In genomic region chrX:54076903-54077302, GRCh38 we compare ENCODE assay signal across 21 cellular contexts. TPM values are rescaled to one million over a fixed set of nuclear protein-coding genes. Genes with fewer than 3 reads are reported as not detected.
A peak's percentile ranks its signal among the peaks of the same experiment; 100 is the strongest.
DNase-seq lines count a peak whose midpoint lies in the region; ATAC-seq and TF ChIP-seq lines count a peak whose summit lies in the region.
"Had no signal": no experiment of that assay in that cellular context is flagged by ENCODE, and none has a peak within 500 bp of the region (broad histone marks: within the 10 kb centered on the region; RNA-seq: fewer than 3 reads in every experiment).

No MANE protein-coding gene starts in this region.

- H3K9me3 ChIP-seq in HAP-1, result no peaks in the 10 kb centered on the region
- H3K9me3 ChIP-seq: ovary had no signal

- no peak overlapping the region for H3K27ac ChIP-seq in foreskin keratinocyte
- H3K27ac ChIP-seq: C4-2B, ovary, skin epidermis had no signal

- no peaks in the 10 kb centered on the region for H3K27me3 ChIP-seq in foreskin keratinocyte
- no peaks in the 10 kb centered on the region for H3K27me3 ChIP-seq in HAP-1 (ENCODE audit: low read depth)
- H3K27me3 ChIP-seq: ovary had no signal

- in situ Hi-C loops in HAP-1 (cut with MboI; ENCODE audit: low sequenced_read_pairs), result no loop called here

- DNase-seq in COLO829 (ENCODE audit: low spot score), result peak; percentile 6
- peak; percentile 14 for DNase-seq in LHCN-M2 (ENCODE audit: low read depth)
- peak; percentile 4 for DNase-seq in astrocyte of the hippocampus (ENCODE audit: low read depth, low spot score)
- DNase-seq in foreskin keratinocyte, result peak; percentile 51 to 77
- DNase-seq in SHP77 treated with DMSO at 0.1 percent for 48 hours (lab: John Stamatoyannopoulos, UW), result no peak
- no peak for DNase-seq in HAP-1 (ENCODE audit: low spot score in 2 of 2)
- DNase-seq: activated CD4-positive, alpha-beta T cell treated with anti-CD3 and anti-CD28 coated beads for 4 hours; activated CD8-positive, alpha-beta memory T cell treated with anti-CD3 and anti-CD28 coated beads, Interleukin-2, amount 50 U/mL, for 48 hours; activated naive CD4-positive, alpha-beta T cell treated with anti-CD3 and anti-CD28 coated beads, Interleukin-2, amount 50 U/mL, for 16 hours; caudate nucleus; DMS53; Karpas-422; NCI-H1930; NCI-H526 treated with DMSO at 0.1 percent for 48 hours; ovary; stimulated activated naive B cell treated with anti-CD40 and anti-IgM and Interleukin-4, amounts not matched to agents 10 μg/mL and 1 μg/mL and 100 μg/mL, for 72 hours; T-helper 2 cell had no signal

- H3K4me1 ChIP-seq in foreskin keratinocyte (peaks cover 7% of the 10 kb centered on the region), HAP-1 (no peaks in the 10 kb centered on the region)

- peaks cover 15% of the 10 kb centered on the region for H3K36me3 ChIP-seq in HAP-1 (replicated peaks)
- H3K36me3 ChIP-seq: ovary had no signal

- H3K4me3 ChIP-seq in HAP-1, result no peak overlapping the region
- H3K4me3 ChIP-seq: ovary, skin epidermis had no signal

- TF ChIP-seq CTCF in foreskin keratinocyte (conservative IDR thresholded peaks at IDR 0.05), result no peak

- ATAC-seq in foreskin keratinocyte, result peak; percentile 92
- ATAC-seq in HG03108 (IDR thresholded peaks at IDR 0.05; ENCODE audit: unreplicated experiment), result no peak
- ATAC-seq in GM19455 (IDR thresholded peaks at IDR 0.05; ENCODE audit: unreplicated experiment), result no peak
- ATAC-seq: stimulated activated naive B cell treated with anti-CD40 and anti-IgM and Interleukin-4, amounts not matched to agents 10 μg/mL and 1 μg/mL and 100 μg/mL, for 72 hours had no signal

RNA-seq across cellular contexts. Expression of gene PHF8, which starts 32.6 kb away (rescaled TPM):
- total RNA-seq in LHCN-M2 (2014; rRNA removed) (7.6 and 10.1 TPM in 2 replicates), foreskin keratinocyte (10.2 and 10.3 TPM in 2 replicates)
- 5.2 TPM for polyA plus RNA-seq in LHCN-M2 (2012)
- 3.5 and 4.1 TPM in 2 replicates for polyA plus RNA-seq in foreskin keratinocyte

Comparison
In these comparisons a context has a peak if more than half of its experiments do, and no peak if none do; other contexts are left out.
1. DNase-seq: peak in COLO829 (single experiment), LHCN-M2 (single experiment), astrocyte of the hippocampus (single experiment) and foreskin keratinocyte (2 of 2); none in SHP77 treated with DMSO at 0.1 percent for 48 hours (single experiment) and HAP-1 (0 of 2).